Comparison of ENCODE assay signal across 38 cellular contexts in the genomic region with DNA sequence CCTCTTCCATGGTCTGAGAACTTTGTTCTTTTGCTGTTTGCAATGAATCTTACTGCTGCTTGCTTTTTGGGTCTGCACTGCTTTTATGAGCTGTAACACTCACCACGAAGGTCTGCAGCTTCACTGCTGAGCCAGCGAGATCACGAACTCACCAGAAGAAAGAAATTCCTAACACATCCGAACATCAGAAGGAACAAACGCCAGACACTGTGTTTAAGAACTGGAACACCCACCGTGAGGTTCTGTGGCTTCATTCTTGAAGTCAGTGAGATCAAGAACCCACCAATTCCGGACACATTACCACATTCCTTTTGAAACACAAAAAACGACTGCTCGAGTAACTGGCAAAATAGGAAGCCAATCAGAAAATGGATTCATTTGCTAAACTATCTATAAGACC.
"Had no signal": no experiment of that assay in that cellular context is flagged by ENCODE, and none has a peak within 500 bp of the region (broad histone marks: within the 10 kb centered on the region; RNA-seq: fewer than 3 reads in every experiment).

No MANE protein-coding gene starts in this region.

- H3K36me3 Mint-ChIP-seq: activated naive CD4-positive, alpha-beta T cell treated with anti-CD3 and anti-CD28 coated beads, Interleukin-2, amount 10 ng/mL, durations not matched to agents 7 days and 5 days; activated naive CD4-positive, alpha-beta T cell treated with anti-CD3 and anti-CD28 coated beads, Interleukin-2, amount 50 U/mL, for 24 hours; activated naive CD4-positive, alpha-beta T cell treated with anti-CD3 and anti-CD28 coated beads, Interleukin-2, amount 50 U/mL, for 72 hours; activated naive CD8-positive, alpha-beta T cell; activated naive CD8-positive, alpha-beta T cell treated with anti-CD3 and anti-CD28 coated beads for 36 hours; activated naive CD8-positive, alpha-beta T cell treated with anti-CD3 and anti-CD28 coated beads, Interleukin-2, amount 10 ng/mL, durations not matched to agents 7 days and 5 days; brain had no signal

- H3K27ac Mint-ChIP-seq: activated naive CD4-positive, alpha-beta T cell treated with anti-CD3 and anti-CD28 coated beads for 36 hours; activated naive CD4-positive, alpha-beta T cell treated with anti-CD3 and anti-CD28 coated beads, Interleukin-2, amount 10 ng/mL, durations not matched to agents 7 days and 5 days; activated naive CD4-positive, alpha-beta T cell treated with anti-CD3 and anti-CD28 coated beads, Interleukin-2, amount 50 U/mL, for 24 hours; activated naive CD4-positive, alpha-beta T cell treated with anti-CD3 and anti-CD28 coated beads, Interleukin-2, amount 50 U/mL, for 72 hours; activated naive CD8-positive, alpha-beta T cell; activated naive CD8-positive, alpha-beta T cell treated with anti-CD3 and anti-CD28 coated beads for 36 hours; activated naive CD8-positive, alpha-beta T cell treated with anti-CD3 and anti-CD28 coated beads, Interleukin-2, amount 10 ng/mL, durations not matched to agents 7 days and 5 days; activated naive CD8-positive, alpha-beta T cell treated with anti-CD3 and anti-CD28 coated beads, Interleukin-2, amount 50 U/mL, for 24 hours; activated T-cell treated with anti-CD3 and anti-CD28 coated beads, Interleukin-2, amount 50 U/mL, for 24 hours; activated T-cell treated with anti-CD3 and anti-CD28 coated beads, Interleukin-2, amount 50 U/mL, for 72 hours; activated T-helper 1 cell treated with anti-CD3 and anti-CD28 coated beads, Interleukin-12 subunit alpha, Interleukin-12 subunit beta, Interleukin-2, Interleukin-4 antibody, amounts not matched to agents 30 ng/mL and 10 ng/mL and 1 ng/mL, durations not matched to agents 14 hours and 24 hours and 36 hours; activated T-helper 17 cell treated with anti-CD3 and anti-CD28 coated beads, Interleukin-2, amount 50 U/mL, for 72 hours; activated T-helper 2 cell treated with anti-CD3 and anti-CD28 coated beads, Interferon-gamma antibody, Interleukin-2, Interleukin-4, amounts not matched to agents 10 μg/mL and 5 μg/mL and 100 μg/mL, durations not matched to agents 14 hours and 24 hours and 36 hours; brain had no signal

- H3K36me3 ChIP-seq: adrenal gland, ascending aorta, brain microvascular endothelial cell, breast epithelium, cardiac muscle cell had no signal

- H3K9me3 ChIP-seq: adrenal gland, ascending aorta, body of pancreas, breast epithelium had no signal

- H3K4me1 Mint-ChIP-seq: activated naive CD4-positive, alpha-beta T cell treated with anti-CD3 and anti-CD28 coated beads, Interleukin-2, amount 10 ng/mL, durations not matched to agents 7 days and 5 days; activated naive CD4-positive, alpha-beta T cell treated with anti-CD3 and anti-CD28 coated beads, Interleukin-2, amount 50 U/mL, for 24 hours; activated naive CD8-positive, alpha-beta T cell treated with anti-CD3 and anti-CD28 coated beads for 36 hours; activated naive CD8-positive, alpha-beta T cell treated with anti-CD3 and anti-CD28 coated beads, Interleukin-2, amount 10 ng/mL, durations not matched to agents 7 days and 5 days; activated naive CD8-positive, alpha-beta T cell treated with anti-CD3 and anti-CD28 coated beads, Interleukin-2, amount 50 U/mL, for 24 hours; activated T-helper 17 cell treated with anti-CD3 and anti-CD28 coated beads, Interleukin-2, amount 50 U/mL, for 72 hours; central memory CD8-positive, alpha-beta T cell had no signal

- DNase-seq: activated effector memory CD4-positive, alpha-beta T cell treated with anti-CD3 and anti-CD28 coated beads, Interleukin-2, amount 50 U/mL, for 16 hours; activated effector memory CD4-positive, alpha-beta T cell treated with Interleukin-2 at 50 U/mL for 16 hours; activated gamma-delta T cell; activated gamma-delta T cell treated with Interleukin-2 at 50 U/mL for 16 hours; activated naive CD4-positive, alpha-beta T cell; activated naive CD4-positive, alpha-beta T cell treated with anti-CD3 and anti-CD28 coated beads for 36 hours; activated naive CD4-positive, alpha-beta T cell treated with anti-CD3 and anti-CD28 coated beads, Interleukin-2, amount 10 ng/mL, durations not matched to agents 7 days and 5 days; activated naive CD4-positive, alpha-beta T cell treated with anti-CD3 and anti-CD28 coated beads, Interleukin-2, amount 50 U/mL, for 16 hours; activated naive CD4-positive, alpha-beta T cell treated with Interleukin-2 at 50 U/mL for 16 hours; activated naive CD8-positive, alpha-beta T cell treated with anti-CD3 and anti-CD28 coated beads for 36 hours; activated naive CD8-positive, alpha-beta T cell treated with anti-CD3 and anti-CD28 coated beads, Interleukin-2, amount 10 ng/mL, durations not matched to agents 7 days and 5 days; activated naive CD8-positive, alpha-beta T cell treated with anti-CD3 and anti-CD28 coated beads, Interleukin-2, amount 50 U/mL, for 24 hours; activated T-cell treated with anti-CD3 and anti-CD28 coated beads, Interleukin-2, amount 50 U/mL, for 1 hour; activated T-cell treated with anti-CD3 and anti-CD28 coated beads, Interleukin-2, amount 50 U/mL, for 24 hours; activated T-cell treated with anti-CD3 and anti-CD28 coated beads, Interleukin-2, amount 50 U/mL, for 4 hours; activated T-cell treated with anti-CD3 and anti-CD28 coated beads, Interleukin-2, amount 50 U/mL, for 48 hours; activated T-cell treated with anti-CD3 and anti-CD28 coated beads, Interleukin-2, amount 50 U/mL, for 72 hours; adrenal gland; amniotic stem cell; amygdala; anterior cingulate cortex; aorta; body of pancreas; brain microvascular endothelial cell; caudate nucleus; central memory CD4-positive, alpha-beta T cell; cerebellar nuclear complex had no signal

- H3K9me3 Mint-ChIP-seq: activated naive CD8-positive, alpha-beta T cell treated with anti-CD3 and anti-CD28 coated beads for 36 hours had no signal

- H3K4me3 Mint-ChIP-seq: activated naive CD4-positive, alpha-beta T cell treated with anti-CD3 and anti-CD28 coated beads for 36 hours; activated naive CD4-positive, alpha-beta T cell treated with anti-CD3 and anti-CD28 coated beads, Interleukin-2, amount 10 ng/mL, durations not matched to agents 7 days and 5 days; activated naive CD4-positive, alpha-beta T cell treated with anti-CD3 and anti-CD28 coated beads, Interleukin-2, amount 50 U/mL, for 24 hours; activated naive CD8-positive, alpha-beta T cell; activated naive CD8-positive, alpha-beta T cell treated with anti-CD3 and anti-CD28 coated beads for 36 hours; activated naive CD8-positive, alpha-beta T cell treated with anti-CD3 and anti-CD28 coated beads, Interleukin-2, amount 10 ng/mL, durations not matched to agents 7 days and 5 days; activated naive CD8-positive, alpha-beta T cell treated with anti-CD3 and anti-CD28 coated beads, Interleukin-2, amount 50 U/mL, for 24 hours; activated T-cell treated with anti-CD3 and anti-CD28 coated beads, Interleukin-2, amount 50 U/mL, for 24 hours; activated T-cell treated with anti-CD3 and anti-CD28 coated beads, Interleukin-2, amount 50 U/mL, for 4 hours; activated T-cell treated with anti-CD3 and anti-CD28 coated beads, Interleukin-2, amount 50 U/mL, for 72 hours; activated T-helper 1 cell treated with anti-CD3 and anti-CD28 coated beads, Interleukin-12 subunit alpha, Interleukin-12 subunit beta, Interleukin-2, Interleukin-4 antibody, amounts not matched to agents 30 ng/mL and 10 ng/mL and 1 ng/mL, durations not matched to agents 14 hours and 24 hours and 36 hours; activated T-helper 17 cell treated with anti-CD3 and anti-CD28 coated beads, Interleukin-2, amount 50 U/mL, for 72 hours; brain; central memory CD8-positive, alpha-beta T cell had no signal

- H3K4me1 ChIP-seq: adrenal gland, ascending aorta, body of pancreas, breast epithelium had no signal

- H3K4me3 ChIP-seq: adrenal gland, ascending aorta, body of pancreas, breast epithelium, cardiac muscle cell had no signal

- H3K27me3 Mint-ChIP-seq: activated naive CD4-positive, alpha-beta T cell treated with anti-CD3 and anti-CD28 coated beads, Interleukin-2, amount 10 ng/mL, durations not matched to agents 7 days and 5 days; activated naive CD4-positive, alpha-beta T cell treated with anti-CD3 and anti-CD28 coated beads, Interleukin-2, amount 50 U/mL, for 24 hours; activated naive CD8-positive, alpha-beta T cell; activated naive CD8-positive, alpha-beta T cell treated with anti-CD3 and anti-CD28 coated beads for 36 hours; activated naive CD8-positive, alpha-beta T cell treated with anti-CD3 and anti-CD28 coated beads, Interleukin-2, amount 10 ng/mL, durations not matched to agents 7 days and 5 days; activated naive CD8-positive, alpha-beta T cell treated with anti-CD3 and anti-CD28 coated beads, Interleukin-2, amount 50 U/mL, for 24 hours; activated T-cell treated with anti-CD3 and anti-CD28 coated beads, Interleukin-2, amount 50 U/mL, for 24 hours; activated T-helper 17 cell treated with anti-CD3 and anti-CD28 coated beads, Interleukin-2, amount 50 U/mL, for 72 hours; brain; central memory CD8-positive, alpha-beta T cell had no signal

- H3K27me3 ChIP-seq: adrenal gland, ascending aorta, body of pancreas, brain microvascular endothelial cell, breast epithelium, cardiac muscle cell had no signal

- H3K27ac ChIP-seq: adrenal gland, ascending aorta, body of pancreas, brain microvascular endothelial cell, breast epithelium, cardiac muscle cell had no signal
